ENCODE assay signal across 1 cellular context in the genomic region with DNA sequence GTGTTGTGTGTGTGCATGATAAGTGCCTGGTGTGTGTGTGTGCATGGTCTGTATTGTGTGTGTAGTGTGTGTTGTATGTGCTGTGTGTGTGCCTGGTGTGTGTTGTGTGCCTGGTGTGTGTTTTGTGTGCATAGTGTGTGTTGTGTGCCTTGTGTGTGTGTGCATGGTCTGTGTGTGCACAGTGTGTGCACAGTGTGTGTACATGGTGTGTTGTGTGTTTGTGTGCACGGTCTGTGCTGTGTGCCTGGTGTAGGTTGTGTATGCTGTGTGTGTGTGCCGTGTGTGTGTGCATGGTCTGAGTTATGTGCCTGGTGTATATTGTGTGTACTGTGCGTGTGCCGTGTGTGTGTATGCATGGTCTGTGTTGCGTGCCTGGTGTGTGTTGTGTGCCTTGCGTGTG.
TF ChIP-seq lines count a peak whose summit lies in the region.

No MANE protein-coding gene starts in this region.

TF ChIP-seq in HepG2, 621 proteins besides CTCF, POLR2A, EP300 and RAD21 (continued from another document):
- TF ChIP-seq ZNF646 (CRISPR knock-in tag; IDR thresholded peaks at IDR 0.05) = peak; percentile 72
- TF ChIP-seq ZNF660 (CRISPR knock-in tag; IDR thresholded peaks at IDR 0.05; ENCODE audit: borderline replicate concordance, low read depth) = no peak
- TF ChIP-seq FOXP1 (IDR thresholded peaks at IDR 0.05) = 0 out of 2 replicates have a peak, but pooled peaks have one; percentile 5
- TF ChIP-seq FOXP1 (CRISPR knock-in tag; IDR thresholded peaks at IDR 0.05) = no peak
